ENCODE assay signal across 2 cellular contexts in the genomic region with DNA sequence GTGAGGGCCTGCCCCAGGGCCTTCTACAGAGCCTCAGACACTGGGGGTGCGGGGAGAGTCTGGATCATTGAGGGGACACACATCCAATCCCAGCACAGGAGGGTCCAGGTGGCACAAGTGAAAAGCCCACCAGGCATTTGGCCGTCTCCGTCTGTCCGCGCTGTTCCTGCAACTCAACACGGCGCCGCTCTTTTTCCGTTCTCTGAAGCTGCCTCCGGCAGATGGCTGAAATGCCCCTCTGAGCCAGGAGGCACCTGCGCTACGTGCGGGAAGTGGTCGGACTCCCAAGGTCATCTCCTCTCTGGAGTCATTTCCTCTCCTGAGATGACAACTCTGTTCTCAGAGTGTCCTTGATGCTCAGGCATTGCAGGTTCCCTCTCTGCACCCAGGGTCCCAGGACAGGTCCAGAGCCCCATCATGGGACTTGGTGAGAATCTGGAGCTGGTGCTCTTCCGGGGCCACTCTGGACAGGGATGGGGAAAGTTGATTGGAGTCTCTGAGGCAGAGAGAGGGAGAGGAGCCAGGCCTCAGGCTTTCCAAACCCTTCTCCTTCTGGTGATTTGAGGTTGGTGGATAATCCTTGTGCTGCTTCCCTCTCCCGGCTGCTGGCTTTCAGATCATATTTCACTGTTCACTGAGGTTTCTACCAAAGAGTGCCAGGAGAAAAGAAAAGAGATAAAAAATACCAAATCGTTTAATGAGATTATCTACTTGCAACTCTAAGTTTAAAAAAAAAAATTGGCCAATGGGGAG.
TF ChIP-seq lines count a peak whose summit lies in the region.

No MANE protein-coding gene starts in this region.

TF ChIP-seq in IMR-90, 13 proteins besides CTCF, POLR2A, EP300 and RAD21:
- TF ChIP-seq CEBPB (IDR thresholded peaks at IDR 0.05; ENCODE audit: low read depth, low read length) (no peak), BHLHE40 (IDR thresholded peaks at IDR 0.05; ENCODE audit: low read depth, low read length) (no peak), FOS (IDR thresholded peaks at IDR 0.05; ENCODE audit: low read depth, low read length) (no peak), RFX5 (IDR thresholded peaks at IDR 0.05; ENCODE audit: low read depth, low read length) (no peak), CHD1 (IDR thresholded peaks at IDR 0.05; ENCODE audit: low read depth, low read length) (no peak), MXI1 (IDR thresholded peaks at IDR 0.05; ENCODE audit: borderline replicate concordance, low read depth, low read length) (no peak), RCOR1 (IDR thresholded peaks at IDR 0.05; ENCODE audit: insufficient replicate concordance, low read length) (no peak), NFE2L2 (IDR thresholded peaks at IDR 0.05; ENCODE audit: low read depth, low read length) (no peak), SMC3 (IDR thresholded peaks at IDR 0.05; ENCODE audit: low read depth, low read length) (no peak), MAFK (IDR thresholded peaks at IDR 0.05; ENCODE audit: low read depth, low read length) (no peak), MAZ (IDR thresholded peaks at IDR 0.05; ENCODE audit: borderline replicate concordance, low read depth, low read length) (no peak)
- TF ChIP-seq, protein P1, sequence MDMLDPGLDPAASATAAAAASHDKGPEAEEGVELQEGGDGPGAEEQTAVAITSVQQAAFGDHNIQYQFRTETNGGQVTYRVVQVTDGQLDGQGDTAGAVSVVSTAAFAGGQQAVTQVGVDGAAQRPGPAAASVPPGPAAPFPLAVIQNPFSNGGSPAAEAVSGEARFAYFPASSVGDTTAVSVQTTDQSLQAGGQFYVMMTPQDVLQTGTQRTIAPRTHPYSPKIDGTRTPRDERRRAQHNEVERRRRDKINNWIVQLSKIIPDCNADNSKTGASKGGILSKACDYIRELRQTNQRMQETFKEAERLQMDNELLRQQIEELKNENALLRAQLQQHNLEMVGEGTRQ (IDR thresholded peaks at IDR 0.05; ENCODE audit: low read depth, low read length) = no peak
- TF ChIP-seq, protein P2, sequence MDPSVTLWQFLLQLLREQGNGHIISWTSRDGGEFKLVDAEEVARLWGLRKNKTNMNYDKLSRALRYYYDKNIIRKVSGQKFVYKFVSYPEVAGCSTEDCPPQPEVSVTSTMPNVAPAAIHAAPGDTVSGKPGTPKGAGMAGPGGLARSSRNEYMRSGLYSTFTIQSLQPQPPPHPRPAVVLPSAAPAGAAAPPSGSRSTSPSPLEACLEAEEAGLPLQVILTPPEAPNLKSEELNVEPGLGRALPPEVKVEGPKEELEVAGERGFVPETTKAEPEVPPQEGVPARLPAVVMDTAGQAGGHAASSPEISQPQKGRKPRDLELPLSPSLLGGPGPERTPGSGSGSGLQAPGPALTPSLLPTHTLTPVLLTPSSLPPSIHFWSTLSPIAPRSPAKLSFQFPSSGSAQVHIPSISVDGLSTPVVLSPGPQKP (IDR thresholded peaks at IDR 0.05; ENCODE audit: borderline replicate concordance, low read depth, low read length) = no peak
TF ChIP-seq in IMR-90: peak in this region for 0.

TF ChIP-seq in HepG2, 621 proteins besides CTCF, POLR2A, EP300 and RAD21 (continues in another document):
- TF ChIP-seq CCAR2 (optimal IDR thresholded peaks at IDR 0.05; ENCODE audit: low read depth, low read length) = no peak
- peak; percentile 40; the same call in 1 of the 2 replicates for TF ChIP-seq ZBTB26 (CRISPR knock-in tag; IDR thresholded peaks at IDR 0.05; ENCODE audit: borderline replicate concordance)
- peak; percentile 72 for TF ChIP-seq PHF21A (CRISPR knock-in tag; IDR thresholded peaks at IDR 0.05)
- TF ChIP-seq KIAA2018 (CRISPR knock-in tag; IDR thresholded peaks at IDR 0.05; ENCODE audit: borderline replicate concordance) = no peak
- 0 out of 2 replicates have a peak, but pooled peaks have one; percentile 19 for TF ChIP-seq ZNF800 (CRISPR knock-in tag; IDR thresholded peaks at IDR 0.05)
- peak; percentile 50; the same call in 1 of the 2 replicates for TF ChIP-seq ETV5 (CRISPR knock-in tag; IDR thresholded peaks at IDR 0.05; ENCODE audit: borderline replicate concordance)
- TF ChIP-seq SALL1 (CRISPR knock-in tag; IDR thresholded peaks at IDR 0.05) = 0 out of 2 replicates have a peak, but pooled peaks have one; percentile 18
- TF ChIP-seq HNF1B (CRISPR knock-in tag; IDR thresholded peaks at IDR 0.05) = 0 out of 2 replicates have a peak, but pooled peaks have one; percentile 37
- TF ChIP-seq HOXA3 (CRISPR knock-in tag; IDR thresholded peaks at IDR 0.05) = peak; percentile 28; the same call in 1 of the 2 replicates
- TF ChIP-seq ZBTB38 (CRISPR knock-in tag; IDR thresholded peaks at IDR 0.05) = peak; percentile 99
- TF ChIP-seq MED1 (CRISPR knock-in tag; IDR thresholded peaks at IDR 0.05) = peak; percentile 34; the same call in 1 of the 2 replicates
- TF ChIP-seq, protein P3, sequence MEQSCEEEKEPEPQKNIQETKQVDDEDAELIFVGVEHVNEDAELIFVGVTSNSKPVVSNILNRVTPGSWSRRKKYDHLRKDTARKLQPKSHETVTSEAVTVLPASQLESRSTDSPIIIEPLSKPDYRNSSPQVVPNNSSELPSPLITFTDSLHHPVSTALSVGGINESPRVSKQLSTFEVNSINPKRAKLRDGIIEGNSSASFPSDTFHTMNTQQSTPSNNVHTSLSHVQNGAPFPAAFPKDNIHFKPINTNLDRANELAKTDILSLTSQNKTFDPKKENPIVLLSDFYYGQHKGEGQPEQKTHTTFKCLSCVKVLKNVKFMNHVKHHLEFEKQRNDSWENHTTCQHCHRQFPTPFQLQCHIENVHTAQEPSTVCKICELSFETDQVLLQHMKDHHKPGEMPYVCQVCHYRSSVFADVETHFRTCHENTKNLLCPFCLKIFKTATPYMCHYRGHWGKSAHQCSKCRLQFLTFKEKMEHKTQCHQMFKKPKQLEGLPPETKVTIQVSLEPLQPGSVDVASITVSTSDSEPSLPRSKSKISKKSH (CRISPR knock-in tag; IDR thresholded peaks at IDR 0.05; ENCODE audit: borderline replicate concordance) = 0 out of 2 replicates have a peak, but pooled peaks have one; percentile 21
- TF ChIP-seq ZNF383 (CRISPR knock-in tag; IDR thresholded peaks at IDR 0.05; ENCODE audit: borderline replicate concordance) = no peak
- TF ChIP-seq HNRNPLL (IDR thresholded peaks at IDR 0.05; ENCODE audit: low read depth, low read length, poor library complexity, severe bottlenecking) = peak; percentile 61
- TF ChIP-seq, protein P4, sequence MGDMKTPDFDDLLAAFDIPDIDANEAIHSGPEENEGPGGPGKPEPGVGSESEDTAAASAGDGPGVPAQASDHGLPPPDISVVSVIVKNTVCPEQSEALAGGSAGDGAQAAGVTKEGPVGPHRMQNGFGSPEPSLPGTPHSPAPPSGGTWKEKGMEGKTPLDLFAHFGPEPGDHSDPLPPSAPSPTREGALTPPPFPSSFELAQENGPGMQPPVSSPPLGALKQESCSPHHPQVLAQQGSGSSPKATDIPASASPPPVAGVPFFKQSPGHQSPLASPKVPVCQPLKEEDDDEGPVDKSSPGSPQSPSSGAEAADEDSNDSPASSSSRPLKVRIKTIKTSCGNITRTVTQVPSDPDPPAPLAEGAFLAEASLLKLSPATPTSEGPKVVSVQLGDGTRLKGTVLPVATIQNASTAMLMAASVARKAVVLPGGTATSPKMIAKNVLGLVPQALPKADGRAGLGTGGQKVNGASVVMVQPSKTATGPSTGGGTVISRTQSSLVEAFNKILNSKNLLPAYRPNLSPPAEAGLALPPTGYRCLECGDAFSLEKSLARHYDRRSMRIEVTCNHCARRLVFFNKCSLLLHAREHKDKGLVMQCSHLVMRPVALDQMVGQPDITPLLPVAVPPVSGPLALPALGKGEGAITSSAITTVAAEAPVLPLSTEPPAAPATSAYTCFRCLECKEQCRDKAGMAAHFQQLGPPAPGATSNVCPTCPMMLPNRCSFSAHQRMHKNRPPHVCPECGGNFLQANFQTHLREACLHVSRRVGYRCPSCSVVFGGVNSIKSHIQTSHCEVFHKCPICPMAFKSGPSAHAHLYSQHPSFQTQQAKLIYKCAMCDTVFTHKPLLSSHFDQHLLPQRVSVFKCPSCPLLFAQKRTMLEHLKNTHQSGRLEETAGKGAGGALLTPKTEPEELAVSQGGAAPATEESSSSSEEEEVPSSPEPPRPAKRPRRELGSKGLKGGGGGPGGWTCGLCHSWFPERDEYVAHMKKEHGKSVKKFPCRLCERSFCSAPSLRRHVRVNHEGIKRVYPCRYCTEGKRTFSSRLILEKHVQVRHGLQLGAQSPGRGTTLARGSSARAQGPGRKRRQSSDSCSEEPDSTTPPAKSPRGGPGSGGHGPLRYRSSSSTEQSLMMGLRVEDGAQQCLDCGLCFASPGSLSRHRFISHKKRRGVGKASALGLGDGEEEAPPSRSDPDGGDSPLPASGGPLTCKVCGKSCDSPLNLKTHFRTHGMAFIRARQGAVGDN (CRISPR knock-in tag; IDR thresholded peaks at IDR 0.05) = peak; percentile 81
- TF ChIP-seq ZNF607 (CRISPR knock-in tag; IDR thresholded peaks at IDR 0.05; ENCODE audit: borderline replicate concordance) = peak; percentile 69; the same call in 1 of the 2 replicates
- TF ChIP-seq SAP130 (CRISPR knock-in tag; IDR thresholded peaks at IDR 0.05; ENCODE audit: low read depth) = peak; percentile 43; the same call in 1 of the 2 replicates
- TF ChIP-seq NR2F6 (IDR thresholded peaks at IDR 0.05) = no peak
- TF ChIP-seq NR2F6 (CRISPR knock-in tag; IDR thresholded peaks at IDR 0.05) = no peak
- TF ChIP-seq ZNF572 (CRISPR knock-in tag; IDR thresholded peaks at IDR 0.05) = 0 out of 2 replicates have a peak, but pooled peaks have one; percentile 33
